In the genomic region with DNA sequence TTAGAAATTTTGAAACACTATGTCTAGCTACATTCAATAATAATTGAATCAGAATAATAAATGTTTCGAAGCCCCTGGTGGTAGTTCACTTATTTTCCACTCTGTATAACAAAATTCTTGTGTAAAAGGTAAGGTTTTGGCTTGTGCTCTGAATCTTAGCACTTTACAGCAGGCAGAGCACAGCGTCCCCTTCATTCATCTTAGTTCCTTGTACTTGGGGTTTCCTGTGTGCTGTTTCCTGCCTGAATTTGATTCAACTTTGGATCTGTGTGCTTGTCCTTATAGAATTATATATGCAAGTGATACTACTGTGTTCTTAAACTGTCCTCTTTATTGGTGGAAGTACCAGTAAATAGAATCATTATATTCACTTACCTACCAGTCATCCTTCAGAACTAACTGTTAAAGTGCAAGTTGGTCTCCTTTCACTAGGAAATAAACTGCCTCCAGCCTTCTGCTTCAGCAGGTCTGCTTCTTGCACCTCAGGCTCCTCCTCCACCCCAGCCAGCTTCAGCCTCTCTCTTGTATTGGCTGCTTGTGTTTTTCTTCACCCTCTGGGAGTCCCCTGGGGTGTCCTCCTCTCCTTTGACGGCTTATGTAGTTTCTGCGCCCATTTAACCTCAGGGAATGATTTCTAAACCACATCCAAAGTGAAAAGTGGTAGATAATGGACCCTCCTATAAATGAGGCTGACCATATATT, we compare ENCODE assay signal across 1 cellular context.
TF ChIP-seq lines count a peak whose summit lies in the region.

No MANE protein-coding gene starts in this region.

TF ChIP-seq in HepG2, 621 proteins besides CTCF, POLR2A, EP300 and RAD21 (continued from another document):
- TF ChIP-seq, protein P1, sequence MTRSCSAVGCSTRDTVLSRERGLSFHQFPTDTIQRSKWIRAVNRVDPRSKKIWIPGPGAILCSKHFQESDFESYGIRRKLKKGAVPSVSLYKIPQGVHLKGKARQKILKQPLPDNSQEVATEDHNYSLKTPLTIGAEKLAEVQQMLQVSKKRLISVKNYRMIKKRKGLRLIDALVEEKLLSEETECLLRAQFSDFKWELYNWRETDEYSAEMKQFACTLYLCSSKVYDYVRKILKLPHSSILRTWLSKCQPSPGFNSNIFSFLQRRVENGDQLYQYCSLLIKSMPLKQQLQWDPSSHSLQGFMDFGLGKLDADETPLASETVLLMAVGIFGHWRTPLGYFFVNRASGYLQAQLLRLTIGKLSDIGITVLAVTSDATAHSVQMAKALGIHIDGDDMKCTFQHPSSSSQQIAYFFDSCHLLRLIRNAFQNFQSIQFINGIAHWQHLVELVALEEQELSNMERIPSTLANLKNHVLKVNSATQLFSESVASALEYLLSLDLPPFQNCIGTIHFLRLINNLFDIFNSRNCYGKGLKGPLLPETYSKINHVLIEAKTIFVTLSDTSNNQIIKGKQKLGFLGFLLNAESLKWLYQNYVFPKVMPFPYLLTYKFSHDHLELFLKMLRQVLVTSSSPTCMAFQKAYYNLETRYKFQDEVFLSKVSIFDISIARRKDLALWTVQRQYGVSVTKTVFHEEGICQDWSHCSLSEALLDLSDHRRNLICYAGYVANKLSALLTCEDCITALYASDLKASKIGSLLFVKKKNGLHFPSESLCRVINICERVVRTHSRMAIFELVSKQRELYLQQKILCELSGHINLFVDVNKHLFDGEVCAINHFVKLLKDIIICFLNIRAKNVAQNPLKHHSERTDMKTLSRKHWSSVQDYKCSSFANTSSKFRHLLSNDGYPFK (CRISPR knock-in tag; IDR thresholded peaks at IDR 0.05; ENCODE audit: borderline replicate concordance), result no peak
- no peak for TF ChIP-seq SRSF4 (IDR thresholded peaks at IDR 0.05; ENCODE audit: low read depth, low read length, poor library complexity, severe bottlenecking)
- no peak for TF ChIP-seq HNRNPLL (IDR thresholded peaks at IDR 0.05; ENCODE audit: low read depth, low read length, poor library complexity, severe bottlenecking)
- no peak for TF ChIP-seq MAFG (CRISPR knock-in tag; IDR thresholded peaks at IDR 0.05)
- TF ChIP-seq, protein P2, sequence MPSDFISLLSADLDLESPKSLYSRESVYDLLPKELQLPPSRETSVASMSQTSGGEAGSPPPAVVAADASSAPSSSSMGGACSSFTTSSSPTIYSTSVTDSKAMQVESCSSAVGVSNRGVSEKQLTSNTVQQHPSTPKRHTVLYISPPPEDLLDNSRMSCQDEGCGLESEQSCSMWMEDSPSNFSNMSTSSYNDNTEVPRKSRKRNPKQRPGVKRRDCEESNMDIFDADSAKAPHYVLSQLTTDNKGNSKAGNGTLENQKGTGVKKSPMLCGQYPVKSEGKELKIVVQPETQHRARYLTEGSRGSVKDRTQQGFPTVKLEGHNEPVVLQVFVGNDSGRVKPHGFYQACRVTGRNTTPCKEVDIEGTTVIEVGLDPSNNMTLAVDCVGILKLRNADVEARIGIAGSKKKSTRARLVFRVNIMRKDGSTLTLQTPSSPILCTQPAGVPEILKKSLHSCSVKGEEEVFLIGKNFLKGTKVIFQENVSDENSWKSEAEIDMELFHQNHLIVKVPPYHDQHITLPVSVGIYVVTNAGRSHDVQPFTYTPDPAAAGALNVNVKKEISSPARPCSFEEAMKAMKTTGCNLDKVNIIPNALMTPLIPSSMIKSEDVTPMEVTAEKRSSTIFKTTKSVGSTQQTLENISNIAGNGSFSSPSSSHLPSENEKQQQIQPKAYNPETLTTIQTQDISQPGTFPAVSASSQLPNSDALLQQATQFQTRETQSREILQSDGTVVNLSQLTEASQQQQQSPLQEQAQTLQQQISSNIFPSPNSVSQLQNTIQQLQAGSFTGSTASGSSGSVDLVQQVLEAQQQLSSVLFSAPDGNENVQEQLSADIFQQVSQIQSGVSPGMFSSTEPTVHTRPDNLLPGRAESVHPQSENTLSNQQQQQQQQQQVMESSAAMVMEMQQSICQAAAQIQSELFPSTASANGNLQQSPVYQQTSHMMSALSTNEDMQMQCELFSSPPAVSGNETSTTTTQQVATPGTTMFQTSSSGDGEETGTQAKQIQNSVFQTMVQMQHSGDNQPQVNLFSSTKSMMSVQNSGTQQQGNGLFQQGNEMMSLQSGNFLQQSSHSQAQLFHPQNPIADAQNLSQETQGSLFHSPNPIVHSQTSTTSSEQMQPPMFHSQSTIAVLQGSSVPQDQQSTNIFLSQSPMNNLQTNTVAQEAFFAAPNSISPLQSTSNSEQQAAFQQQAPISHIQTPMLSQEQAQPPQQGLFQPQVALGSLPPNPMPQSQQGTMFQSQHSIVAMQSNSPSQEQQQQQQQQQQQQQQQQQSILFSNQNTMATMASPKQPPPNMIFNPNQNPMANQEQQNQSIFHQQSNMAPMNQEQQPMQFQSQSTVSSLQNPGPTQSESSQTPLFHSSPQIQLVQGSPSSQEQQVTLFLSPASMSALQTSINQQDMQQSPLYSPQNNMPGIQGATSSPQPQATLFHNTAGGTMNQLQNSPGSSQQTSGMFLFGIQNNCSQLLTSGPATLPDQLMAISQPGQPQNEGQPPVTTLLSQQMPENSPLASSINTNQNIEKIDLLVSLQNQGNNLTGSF (CRISPR knock-in tag; IDR thresholded peaks at IDR 0.05), result no peak
- no peak for TF ChIP-seq TOPORS (CRISPR knock-in tag; IDR thresholded peaks at IDR 0.05)
- TF ChIP-seq, protein P3, sequence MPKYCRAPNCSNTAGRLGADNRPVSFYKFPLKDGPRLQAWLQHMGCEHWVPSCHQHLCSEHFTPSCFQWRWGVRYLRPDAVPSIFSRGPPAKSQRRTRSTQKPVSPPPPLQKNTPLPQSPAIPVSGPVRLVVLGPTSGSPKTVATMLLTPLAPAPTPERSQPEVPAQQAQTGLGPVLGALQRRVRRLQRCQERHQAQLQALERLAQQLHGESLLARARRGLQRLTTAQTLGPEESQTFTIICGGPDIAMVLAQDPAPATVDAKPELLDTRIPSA (CRISPR knock-in tag; IDR thresholded peaks at IDR 0.05; ENCODE audit: borderline replicate concordance), result no peak
